In the genomic region with DNA sequence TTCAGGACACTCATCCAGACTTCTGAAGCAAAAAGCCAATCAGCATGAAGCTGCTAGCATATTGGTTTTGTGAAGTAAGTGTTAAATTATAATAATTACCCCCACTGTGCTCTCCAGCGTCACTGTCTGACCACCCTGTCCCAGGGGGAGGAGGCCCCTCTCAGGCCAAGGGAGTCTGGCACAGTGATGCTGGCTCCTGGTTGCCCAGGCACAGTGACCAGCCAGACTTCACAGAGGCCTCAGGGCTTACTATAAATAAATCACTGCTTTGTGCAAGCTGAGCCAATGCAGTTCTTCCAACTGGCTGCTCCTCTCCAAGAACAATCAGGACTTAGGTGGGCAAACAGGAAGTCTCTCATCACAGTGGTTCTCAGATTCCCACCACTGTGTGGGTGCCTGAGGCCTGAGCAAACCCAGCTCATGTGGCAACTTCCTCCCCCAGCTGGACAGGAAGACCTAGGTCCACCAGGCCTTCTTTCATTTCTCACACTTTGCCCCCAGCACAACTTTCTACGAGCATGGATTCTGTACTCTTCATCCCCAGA, we compare ENCODE assay signal across 10 cellular contexts. TPM values are rescaled to one million over a fixed set of nuclear protein-coding genes. Genes with fewer than 3 reads are reported as not detected.
DNase-seq lines count a peak whose midpoint lies in the region; ATAC-seq and TF ChIP-seq lines count a peak whose summit lies in the region.
"Had no signal": no experiment of that assay in that cellular context is flagged by ENCODE, and none has a peak within 500 bp of the region (broad histone marks: within the 10 kb centered on the region; RNA-seq: fewer than 3 reads in every experiment).

No MANE protein-coding gene starts in this region.

- peak overlapping the region in 57 of 59 donors; percentile 9 to 90 (median 74) for H3K27ac ChIP-seq in dorsolateral prefrontal cortex
- no peak overlapping the region for H3K27ac ChIP-seq in gastroesophageal sphincter

- peak overlapping the region in 24 of 59 donors; percentile 12 to 93 (median 75) for H3K4me3 ChIP-seq in dorsolateral prefrontal cortex
- H3K4me3 ChIP-seq in gastroesophageal sphincter = no peak overlapping the region

- H3K4me1 ChIP-seq in gastroesophageal sphincter = peaks cover 0 to 53% (median 13%) of the 10 kb centered on the region in 3 donors

- H3K36me3 ChIP-seq in gastroesophageal sphincter = no peaks in the 10 kb centered on the region

- TF ChIP-seq CTCF in dorsolateral prefrontal cortex (IDR thresholded peaks at IDR 0.05 in 54 of 56, conservative IDR thresholded peaks at IDR 0.05 in 2 of 56; ENCODE audit: low read depth in 1 of 56, partially characterized antibody in 56 of 56) = no peak
- TF ChIP-seq CTCF in gastroesophageal sphincter (IDR thresholded peaks at IDR 0.05) = no peak

- DNase-seq in DMS153 treated with DMSO at 0.1 percent for 48 hours (lab: John Stamatoyannopoulos, UW; ENCODE audit: unreplicated experiment) = peak; percentile 20
- no peak for DNase-seq in DMS153 (lab: John Stamatoyannopoulos, UW)
- DNase-seq in NCI-H2081 (lab: John Stamatoyannopoulos, UW) = peak; percentile 41 to 83
- DNase-seq in dorsolateral prefrontal cortex = peak in 2 of 10 donors; percentile 29 to 35
- DNase-seq in non-pigmented ciliary epithelial cell (ENCODE audit: low read depth) = peak; percentile 44
- DNase-seq: KG1 had no signal

- H3K27me3 ChIP-seq in dorsolateral prefrontal cortex = no peaks in the 10 kb centered on the region
- H3K27me3 ChIP-seq in gastroesophageal sphincter = no peaks in the 10 kb centered on the region

- WGBS in gastroesophageal sphincter (ENCODE audit: low coverage in 1 of 2), 2 donors = 100% methylated on average over 1 of the region's 2 CpGs

- H3K9me3 ChIP-seq in gastroesophageal sphincter = no peaks in the 10 kb centered on the region

- ATAC-seq in GM21717 (IDR thresholded peaks at IDR 0.05; ENCODE audit: unreplicated experiment) (no peak), HG02588 (IDR thresholded peaks at IDR 0.05; ENCODE audit: unreplicated experiment) (no peak), gastroesophageal sphincter (no peak)

- TF ChIP-seq EP300 in gastroesophageal sphincter (IDR thresholded peaks at IDR 0.05) = no peak

- TF ChIP-seq POLR2A in gastroesophageal sphincter (IDR thresholded peaks at IDR 0.05) = no peak

- intact Hi-C loops in dorsolateral prefrontal cortex (cut with DNase I) = no loop called here

RNA-seq across cellular contexts. Expression of gene DBNDD1, which starts 1.7 kb away (rescaled TPM):
- total RNA-seq in dorsolateral prefrontal cortex (100 to 1,000 TPM in 1 of 120 experiments, 10 to 100 TPM in 119; 17.7 to 114 (median 61.1) TPM), gastroesophageal sphincter (1 to 10 TPM; 1.1 to 4.1 (median 3.5) TPM)

RNA-seq across cellular contexts. Expression of gene PRDM7, which starts 56.2 kb away (rescaled TPM):
- total RNA-seq in dorsolateral prefrontal cortex = not detected
- total RNA-seq in gastroesophageal sphincter = not detected
- total RNA-seq: A172 had no signal

Comparison
In these comparisons a context has a peak if more than half of its experiments do, and no peak if none do; other contexts are left out.
1. H3K27ac ChIP-seq: peak in dorsolateral prefrontal cortex (57 of 59); none in gastroesophageal sphincter (0 of 4).